Comparison of ENCODE assay signal across 1 cellular context in the genomic region with DNA sequence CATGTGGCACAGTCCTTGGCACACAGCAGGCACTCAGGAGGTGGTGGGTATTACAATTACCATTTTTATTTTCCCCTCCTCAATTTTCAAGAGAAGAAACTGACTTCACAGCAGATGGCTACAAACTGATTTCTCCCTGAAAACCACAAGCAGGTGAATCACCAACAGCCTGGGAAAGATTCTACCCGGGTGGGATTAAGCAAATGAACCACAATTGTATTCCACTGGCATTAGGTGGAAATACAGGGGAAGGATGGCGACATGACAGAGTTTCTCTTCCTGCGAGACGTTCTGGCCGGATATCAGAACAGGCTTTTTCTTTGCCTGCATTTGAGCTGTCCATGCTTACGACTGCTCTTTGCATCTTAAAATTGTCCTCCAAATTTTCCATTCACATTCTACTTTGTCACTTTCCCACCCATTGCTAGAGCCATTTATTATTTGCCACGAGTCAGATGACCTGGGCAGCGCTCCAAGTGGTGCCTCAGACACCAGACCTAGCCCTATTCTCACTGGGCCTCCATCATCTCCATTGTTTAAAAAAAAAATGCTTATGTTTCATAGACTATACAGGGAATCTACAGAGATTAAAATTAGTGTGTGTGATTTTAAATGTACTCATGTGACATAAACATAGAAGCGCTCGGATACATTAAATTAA.
TF ChIP-seq lines count a peak whose summit lies in the region.

No MANE protein-coding gene starts in this region.

TF ChIP-seq in GM23338, 12 proteins besides CTCF, POLR2A, EP300 and RAD21 (continued from another document):
- TF ChIP-seq, protein P1, sequence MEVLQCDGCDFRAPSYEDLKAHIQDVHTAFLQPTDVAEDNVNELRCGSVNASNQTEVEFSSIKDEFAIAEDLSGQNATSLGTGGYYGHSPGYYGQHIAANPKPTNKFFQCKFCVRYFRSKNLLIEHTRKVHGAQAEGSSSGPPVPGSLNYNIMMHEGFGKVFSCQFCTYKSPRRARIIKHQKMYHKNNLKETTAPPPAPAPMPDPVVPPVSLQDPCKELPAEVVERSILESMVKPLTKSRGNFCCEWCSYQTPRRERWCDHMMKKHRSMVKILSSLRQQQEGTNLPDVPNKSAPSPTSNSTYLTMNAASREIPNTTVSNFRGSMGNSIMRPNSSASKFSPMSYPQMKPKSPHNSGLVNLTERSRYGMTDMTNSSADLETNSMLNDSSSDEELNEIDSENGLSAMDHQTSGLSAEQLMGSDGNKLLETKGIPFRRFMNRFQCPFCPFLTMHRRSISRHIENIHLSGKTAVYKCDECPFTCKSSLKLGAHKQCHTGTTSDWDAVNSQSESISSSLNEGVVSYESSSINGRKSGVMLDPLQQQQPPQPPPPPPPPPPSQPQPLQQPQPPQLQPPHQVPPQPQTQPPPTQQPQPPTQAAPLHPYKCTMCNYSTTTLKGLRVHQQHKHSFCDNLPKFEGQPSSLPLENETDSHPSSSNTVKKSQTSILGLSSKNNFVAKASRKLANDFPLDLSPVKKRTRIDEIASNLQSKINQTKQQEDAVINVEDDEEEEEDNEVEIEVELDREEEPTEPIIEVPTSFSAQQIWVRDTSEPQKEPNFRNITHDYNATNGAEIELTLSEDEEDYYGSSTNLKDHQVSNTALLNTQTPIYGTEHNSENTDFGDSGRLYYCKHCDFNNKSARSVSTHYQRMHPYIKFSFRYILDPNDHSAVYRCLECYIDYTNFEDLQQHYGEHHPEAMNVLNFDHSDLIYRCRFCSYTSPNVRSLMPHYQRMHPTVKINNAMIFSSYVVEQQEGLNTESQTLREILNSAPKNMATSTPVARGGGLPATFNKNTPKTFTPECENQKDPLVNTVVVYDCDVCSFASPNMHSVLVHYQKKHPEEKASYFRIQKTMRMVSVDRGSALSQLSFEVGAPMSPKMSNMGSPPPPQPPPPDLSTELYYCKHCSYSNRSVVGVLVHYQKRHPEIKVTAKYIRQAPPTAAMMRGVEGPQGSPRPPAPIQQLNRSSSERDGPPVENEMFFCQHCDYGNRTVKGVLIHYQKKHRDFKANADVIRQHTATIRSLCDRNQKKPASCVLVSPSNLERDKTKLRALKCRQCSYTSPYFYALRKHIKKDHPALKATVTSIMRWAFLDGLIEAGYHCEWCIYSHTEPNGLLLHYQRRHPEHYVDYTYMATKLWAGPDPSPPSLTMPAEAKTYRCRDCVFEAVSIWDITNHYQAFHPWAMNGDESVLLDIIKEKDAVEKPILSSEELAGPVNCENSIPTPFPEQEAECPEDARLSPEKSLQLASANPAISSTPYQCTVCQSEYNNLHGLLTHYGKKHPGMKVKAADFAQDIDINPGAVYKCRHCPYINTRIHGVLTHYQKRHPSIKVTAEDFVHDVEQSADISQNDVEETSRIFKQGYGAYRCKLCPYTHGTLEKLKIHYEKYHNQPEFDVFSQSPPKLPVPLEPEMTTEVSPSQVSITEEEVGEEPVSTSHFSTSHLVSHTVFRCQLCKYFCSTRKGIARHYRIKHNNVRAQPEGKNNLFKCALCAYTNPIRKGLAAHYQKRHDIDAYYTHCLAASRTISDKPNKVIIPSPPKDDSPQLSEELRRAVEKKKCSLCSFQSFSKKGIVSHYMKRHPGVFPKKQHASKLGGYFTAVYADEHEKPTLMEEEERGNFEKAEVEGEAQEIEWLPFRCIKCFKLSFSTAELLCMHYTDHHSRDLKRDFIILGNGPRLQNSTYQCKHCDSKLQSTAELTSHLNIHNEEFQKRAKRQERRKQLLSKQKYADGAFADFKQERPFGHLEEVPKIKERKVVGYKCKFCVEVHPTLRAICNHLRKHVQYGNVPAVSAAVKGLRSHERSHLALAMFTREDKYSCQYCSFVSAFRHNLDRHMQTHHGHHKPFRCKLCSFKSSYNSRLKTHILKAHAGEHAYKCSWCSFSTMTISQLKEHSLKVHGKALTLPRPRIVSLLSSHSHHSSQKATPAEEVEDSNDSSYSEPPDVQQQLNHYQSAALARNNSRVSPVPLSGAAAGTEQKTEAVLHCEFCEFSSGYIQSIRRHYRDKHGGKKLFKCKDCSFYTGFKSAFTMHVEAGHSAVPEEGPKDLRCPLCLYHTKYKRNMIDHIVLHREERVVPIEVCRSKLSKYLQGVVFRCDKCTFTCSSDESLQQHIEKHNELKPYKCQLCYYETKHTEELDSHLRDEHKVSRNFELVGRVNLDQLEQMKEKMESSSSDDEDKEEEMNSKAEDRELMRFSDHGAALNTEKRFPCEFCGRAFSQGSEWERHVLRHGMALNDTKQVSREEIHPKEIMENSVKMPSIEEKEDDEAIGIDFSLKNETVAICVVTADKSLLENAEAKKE (CRISPR knock-in tag; IDR thresholded peaks at IDR 0.05) = no peak
- TF ChIP-seq, protein P2, sequence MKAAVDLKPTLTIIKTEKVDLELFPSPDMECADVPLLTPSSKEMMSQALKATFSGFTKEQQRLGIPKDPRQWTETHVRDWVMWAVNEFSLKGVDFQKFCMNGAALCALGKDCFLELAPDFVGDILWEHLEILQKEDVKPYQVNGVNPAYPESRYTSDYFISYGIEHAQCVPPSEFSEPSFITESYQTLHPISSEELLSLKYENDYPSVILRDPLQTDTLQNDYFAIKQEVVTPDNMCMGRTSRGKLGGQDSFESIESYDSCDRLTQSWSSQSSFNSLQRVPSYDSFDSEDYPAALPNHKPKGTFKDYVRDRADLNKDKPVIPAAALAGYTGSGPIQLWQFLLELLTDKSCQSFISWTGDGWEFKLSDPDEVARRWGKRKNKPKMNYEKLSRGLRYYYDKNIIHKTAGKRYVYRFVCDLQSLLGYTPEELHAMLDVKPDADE (IDR thresholded peaks at IDR 0.05) = no peak
